8 cellular contexts compared by ENCODE assay signal in the genomic region with DNA sequence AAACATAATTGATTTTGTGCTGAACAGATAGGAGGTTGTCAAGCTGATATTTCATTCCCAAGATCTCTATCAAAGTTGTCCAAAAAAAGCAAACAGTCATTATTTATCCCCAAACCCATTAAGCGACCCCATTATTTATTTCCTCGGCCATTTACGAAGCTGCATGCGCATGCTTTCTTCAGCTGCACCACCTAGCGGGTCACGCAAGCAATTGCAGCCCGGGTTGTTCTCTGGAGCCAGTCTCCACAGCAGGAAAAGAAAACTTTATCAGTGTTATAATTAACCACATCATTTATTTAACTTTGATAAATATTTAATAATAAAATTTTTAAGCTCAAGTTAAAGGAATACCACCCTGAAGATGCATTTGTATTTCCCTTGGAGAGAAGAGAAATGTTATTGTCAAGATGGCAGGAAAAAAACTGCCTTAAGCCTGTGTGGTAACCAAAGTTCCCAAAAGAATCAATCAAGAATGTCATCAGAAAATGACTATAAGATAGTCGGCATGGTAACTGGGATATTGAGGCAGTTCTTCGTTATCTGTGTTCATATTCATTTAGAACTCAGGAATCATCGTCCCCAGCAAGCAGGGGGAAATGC.
A peak's percentile ranks its signal among the peaks of the same experiment; 100 is the strongest.
DNase-seq lines count a peak whose midpoint lies in the region; ATAC-seq and TF ChIP-seq lines count a peak whose summit lies in the region.

No MANE protein-coding gene starts in this region.

- H3K4me3 ChIP-seq in SJCRH30 (no peak overlapping the region), hepatocyte (no peak overlapping the region)

- H3K79me2 ChIP-seq in hepatocyte, result no peaks in the 10 kb centered on the region

- H3K4me2 ChIP-seq in hepatocyte, result peak overlapping the region; percentile 67

- no peaks in the 10 kb centered on the region for H3K9me2 ChIP-seq in hepatocyte (replicated peaks; ENCODE audit: insufficient read depth)

- H4K20me1 ChIP-seq in hepatocyte (ENCODE audit: insufficient read depth, poor library complexity, severe bottlenecking), result no peaks in the 10 kb centered on the region

- TF ChIP-seq CTCF in hepatocyte (IDR thresholded peaks at IDR 0.05; ENCODE audit: poor library complexity), result peak; percentile 98

- H3K27me3 ChIP-seq in SJCRH30 (no peaks in the 10 kb centered on the region), hepatocyte (peaks cover 9% of the 10 kb centered on the region)

- H3K4me1 ChIP-seq in SJCRH30 (no peaks in the 10 kb centered on the region), hepatocyte (ENCODE audit: insufficient read depth) (no peaks in the 10 kb centered on the region)

- H3K36me3 ChIP-seq in SJCRH30 (no peaks in the 10 kb centered on the region), hepatocyte (replicated peaks; ENCODE audit: insufficient read depth, low read depth) (no peaks in the 10 kb centered on the region)

- H3K27ac ChIP-seq in SJCRH30 (no peak overlapping the region), hepatocyte (no peak overlapping the region)

- peak; percentile 80 for ATAC-seq in GM19463 (IDR thresholded peaks at IDR 0.05; ENCODE audit: unreplicated experiment)
- peak; percentile 67 for ATAC-seq in HG03558 (IDR thresholded peaks at IDR 0.05; ENCODE audit: extremely low read depth, unreplicated experiment)

- peak overlapping the region; percentile 16 for H2AFZ ChIP-seq in hepatocyte

- DNase-seq in DMS53 treated with DMSO at 0.1 percent for 48 hours (lab: John Stamatoyannopoulos, UW; ENCODE audit: unreplicated experiment) (peak; percentile 34), SJCRH30 (peak; percentile 5 to 43), amniotic stem cell (lab: John Stamatoyannopoulos, UW) (peak; percentile 11), hepatocyte (ENCODE audit: low spot score) (peak; percentile 76), GOT3 (lab: John Stamatoyannopoulos, UW) (no peak)
- peak; percentile 30 for DNase-seq in stimulated activated CD4-positive, alpha-beta T cell treated with anti-CD3 and anti-CD28 coated beads, Interleukin-12 subunit alpha, Interleukin-12 subunit beta, amount 100 ng/mL, for 4 hours

- H3K9me3 ChIP-seq in SJCRH30 (replicated peaks), result no peaks in the 10 kb centered on the region
- H3K9me3 ChIP-seq in hepatocyte (ENCODE audit: low read depth), result no peaks in the 10 kb centered on the region

- WGBS in hepatocyte (ENCODE audit: low lambda C conversion rate, missing lambda C conversion rate), result 17% methylated on average over 10 of the region's 10 CpGs
